ENCODE assay signal across 8 cellular contexts in the genomic region with DNA sequence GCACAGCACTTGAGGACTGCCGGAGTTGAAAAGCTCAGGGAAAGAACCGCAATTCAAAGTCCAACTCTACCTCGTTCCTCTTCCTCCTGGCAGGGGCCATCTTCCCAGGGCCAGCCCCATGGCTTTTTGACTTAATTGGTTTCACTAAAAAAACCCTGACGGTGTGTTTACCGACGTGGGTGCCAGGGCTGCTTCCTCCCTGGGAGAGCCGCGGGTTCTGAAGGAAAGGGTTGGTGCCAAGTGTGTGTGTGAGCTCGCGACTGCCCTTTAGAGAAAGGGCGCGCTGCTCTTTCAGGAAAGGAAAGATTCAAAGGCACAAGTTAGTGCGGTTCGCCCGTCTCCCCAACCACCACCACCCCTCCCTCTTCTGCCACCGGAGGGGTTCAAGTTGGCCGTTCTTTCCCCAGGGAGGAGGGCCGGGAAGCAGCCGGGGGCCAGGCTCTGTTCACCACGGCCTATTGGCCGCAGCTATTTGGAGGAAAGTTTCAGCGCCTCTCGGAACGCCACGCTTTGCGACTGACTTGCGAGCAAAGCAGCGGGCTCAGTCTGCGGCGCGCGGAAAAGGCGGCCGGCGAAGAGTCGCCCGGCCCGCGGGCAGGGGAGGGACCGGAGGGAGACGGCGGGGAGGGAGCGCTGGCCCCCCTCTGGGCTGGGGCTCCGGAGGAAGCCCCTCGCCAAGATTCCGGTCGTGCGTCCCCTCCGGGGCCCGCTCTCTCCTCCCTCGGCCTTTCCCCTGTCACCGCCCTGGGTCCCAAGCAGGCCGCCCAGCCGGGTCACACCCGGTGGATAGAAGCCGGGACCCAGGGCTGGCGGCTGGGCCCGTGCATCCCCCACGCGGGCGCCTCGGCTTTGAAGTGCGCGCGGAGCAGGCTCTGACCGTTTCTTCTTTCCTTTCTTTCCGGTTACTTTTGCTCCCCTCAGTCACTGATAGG.
A peak's percentile ranks its signal among the peaks of the same experiment; 100 is the strongest.
DNase-seq lines count a peak whose midpoint lies in the region; ATAC-seq and TF ChIP-seq lines count a peak whose summit lies in the region.

No MANE protein-coding gene starts in this region.

- peak overlapping the region; percentile 66 for H3K4me3 ChIP-seq in WI38 (ENCODE audit: low read depth, low read length)
- H3K4me3 ChIP-seq in foreskin fibroblast (ENCODE audit: low read depth in 1 of 2, low read length in 2 of 2), result peak overlapping the region; percentile 57 to 96
- peak overlapping the region; percentile 97 for H3K4me3 ChIP-seq in neuron (ENCODE audit: low read length)

- DNase-seq in NOMO-1 treated with DMSO at 0.1 percent for 48 hours (lab: John Stamatoyannopoulos, UW; ENCODE audit: unreplicated experiment) (peak; percentile 22), NOMO-1 treated with dmso at 0.1 percent for 144 hours (lab: John Stamatoyannopoulos, UW; ENCODE audit: unreplicated experiment) (no peak), HT-29 (ENCODE audit: low spot score) (peak; percentile 34), foreskin fibroblast (peak; percentile 23 to 64)

- peak overlapping the region; percentile 62 for H2AFZ ChIP-seq in neuron (ENCODE audit: low read depth, low read length)

- H3K9me3 ChIP-seq in neuron (ENCODE audit: low read length), result no peaks in the 10 kb centered on the region

- H3K36me3 ChIP-seq in neuron (ENCODE audit: insufficient read depth, low read length), result no peaks in the 10 kb centered on the region

- peaks cover 15% of the 10 kb centered on the region for H3K4me1 ChIP-seq in neuron (ENCODE audit: insufficient read depth, low read length)

- TF ChIP-seq CTCF in WI38 (IDR thresholded peaks at IDR 0.05; ENCODE audit: low read depth, low read length) (no peak), foreskin fibroblast (IDR thresholded peaks at IDR 0.05; ENCODE audit: low read depth, low read length) (no peak)

- H3K27me3 ChIP-seq in neuron (ENCODE audit: insufficient read depth, low read length), result no peaks in the 10 kb centered on the region

- ATAC-seq in HG03521 (IDR thresholded peaks at IDR 0.05; ENCODE audit: unreplicated experiment), result no peak
- no peak for ATAC-seq in activated CD4-positive, CD25-positive, alpha-beta regulatory T cell treated with anti-CD3 and anti-CD28 coated beads, Interleukin-2, amount 50 U/mL, for 24 hours
